Comparison of ENCODE assay signal across 11 cellular contexts in genomic region chr17:50154604-50155003, GRCh38. TPM values are rescaled to one million over a fixed set of nuclear protein-coding genes. Genes with fewer than 3 reads are reported as not detected.
DNase-seq lines count a peak whose midpoint lies in the region; ATAC-seq and TF ChIP-seq lines count a peak whose summit lies in the region.
"Had no signal": no experiment of that assay in that cellular context is flagged by ENCODE, and none has a peak within 500 bp of the region (broad histone marks: within the 10 kb centered on the region; RNA-seq: fewer than 3 reads in every experiment).

No MANE protein-coding gene starts in this region.

- no peak overlapping the region for H3K23ac ChIP-seq in IMR-90 (ENCODE audit: low read depth, low read length)

- no peak overlapping the region for H3K4me3 ChIP-seq in IMR-90 (ENCODE audit: insufficient read depth, low read depth, low read length)
- no peak overlapping the region for H3K4me3 ChIP-seq in gastroesophageal sphincter
- H3K4me3 ChIP-seq in tibial artery, result no peak overlapping the region

- H4K20me1 ChIP-seq in IMR-90 (ENCODE audit: insufficient read depth, low read length), result no peaks in the 10 kb centered on the region

- H3K27me3 ChIP-seq in IMR-90 (ENCODE audit: control insufficient read depth, insufficient read depth, low read length) (no peaks in the 10 kb centered on the region), gastroesophageal sphincter (no peaks in the 10 kb centered on the region), tibial artery (no peaks in the 10 kb centered on the region)

- no TSS peak for BruUV-seq in IMR-90 (replicated peaks; lab: Mats Ljungman, UMichigan)

- POLR2A ChIA-PET in IMR-90 (lab: Charles Lee; ENCODE audit: unreplicated experiment), result no interaction called here

- CTCF ChIA-PET in IMR-90 (lab: Yijun Ruan, JAX), result no interaction called here

- no peak overlapping the region for H3K27ac Mint-ChIP-seq in activated T-cell treated with anti-CD3 and anti-CD28 coated beads, Interleukin-2, amount 50 U/mL, for 72 hours

- H3K4me1 Mint-ChIP-seq in activated T-cell treated with anti-CD3 and anti-CD28 coated beads, Interleukin-2, amount 50 U/mL, for 72 hours (ENCODE audit: low read depth), result peaks cover 38% of the 10 kb centered on the region

- H3K9me3 ChIP-seq in IMR-90 (ENCODE audit: control insufficient read depth, insufficient read depth, low read length), result no peaks in the 10 kb centered on the region
- no peaks in the 10 kb centered on the region for H3K9me3 ChIP-seq in gastroesophageal sphincter
- H3K9me3 ChIP-seq in tibial artery, result no peaks in the 10 kb centered on the region

- no peak for TF ChIP-seq RAD21 in IMR-90 (IDR thresholded peaks at IDR 0.05; ENCODE audit: low read length)

- no peak overlapping the region for H4K5ac ChIP-seq in IMR-90 (ENCODE audit: low read depth, low read length)

- H3K36me3 ChIP-seq in IMR-90 (ENCODE audit: control insufficient read depth, insufficient read depth, low read length) (no peaks in the 10 kb centered on the region), gastroesophageal sphincter (no peaks in the 10 kb centered on the region), tibial artery (no peaks in the 10 kb centered on the region)

- no peaks in the 10 kb centered on the region for H3K27me3 Mint-ChIP-seq in activated T-cell treated with anti-CD3 and anti-CD28 coated beads, Interleukin-2, amount 50 U/mL, for 72 hours (ENCODE audit: low read depth)

- in situ Hi-C loops in IMR-90 (cut with MboI; ENCODE audit: low sequenced_read_pairs), result no loop called here

- TF ChIP-seq POLR2A in IMR-90 (IDR thresholded peaks at IDR 0.05; ENCODE audit: low read depth, low read length) (no peak), gastroesophageal sphincter (IDR thresholded peaks at IDR 0.05) (no peak)

- intact Hi-C loops in IMR-90 (cut with micrococcal nuclease), result no loop called here
- intact Hi-C loops in tibial artery (cut with DNase I; ENCODE audit: low total_unique reads), result no loop called here

- H3K79me1 ChIP-seq in IMR-90 (ENCODE audit: low read depth in 1 of 2, low read length in 2 of 2), result peaks cover 0 to 23% of the 10 kb centered on the region in 2 experiments; a peak in 2 of 4 replicates

- H2AK9ac ChIP-seq in IMR-90 (replicated peaks; ENCODE audit: low read depth, low read length, poor library complexity), result no peak overlapping the region

- peak overlapping the region; percentile 3; the same call in 1 of the 2 replicates for H3K4ac ChIP-seq in IMR-90 (ENCODE audit: low read depth, low read length)

- H3K36me3 Mint-ChIP-seq in activated T-cell treated with anti-CD3 and anti-CD28 coated beads, Interleukin-2, amount 50 U/mL, for 72 hours (ENCODE audit: insufficient read depth in 2 of 2), result no peaks in the 10 kb centered on the region

- H4K91ac ChIP-seq in IMR-90 (ENCODE audit: insufficient read depth, low read depth, low read length), result no peak overlapping the region; the same call in 1 of the 2 replicates

- H3K14ac ChIP-seq in IMR-90 (replicated peaks; ENCODE audit: low read depth, low read length), result 0 out of 2 replicates have a peak overlapping the region, but pooled peaks have one; percentile 16

- H2AFZ ChIP-seq in IMR-90 (replicated peaks; ENCODE audit: low read length, poor library complexity), result no peak overlapping the region

- no peak for TF ChIP-seq CTCF in IMR-90 (conservative IDR thresholded peaks at IDR 0.05; ENCODE audit: low read depth, low read length)
- TF ChIP-seq CTCF in gastroesophageal sphincter (IDR thresholded peaks at IDR 0.05), result no peak
- no peak for TF ChIP-seq CTCF in tibial artery (IDR thresholded peaks at IDR 0.05)

- H2BK5ac ChIP-seq in IMR-90 (ENCODE audit: low read depth, low read length, poor library complexity, severe bottlenecking), result no peak overlapping the region

- no peak overlapping the region for H2BK20ac ChIP-seq in IMR-90 (ENCODE audit: low read depth, low read length)

- peak overlapping the region; percentile 21; the same call in 1 of the 2 replicates for H3K4me2 ChIP-seq in IMR-90 (ENCODE audit: low read depth, low read length)

- H3K9me3 Mint-ChIP-seq in activated T-cell treated with anti-CD3 and anti-CD28 coated beads, Interleukin-2, amount 50 U/mL, for 72 hours, result no peaks in the 10 kb centered on the region

- H2BK15ac ChIP-seq in IMR-90 (ENCODE audit: low read depth, low read length), result 0 out of 3 replicates have a peak overlapping the region, but pooled peaks have one; percentile 10

- H2AK5ac ChIP-seq in IMR-90 (ENCODE audit: low read depth, low read length), result peak overlapping the region; percentile 58

- H3K4me3 Mint-ChIP-seq in activated T-cell treated with anti-CD3 and anti-CD28 coated beads, Interleukin-2, amount 50 U/mL, for 72 hours, result peak overlapping the region; percentile 14 to 34

- peaks cover 9% of the 10 kb centered on the region for H3K4me1 ChIP-seq in IMR-90 (ENCODE audit: control insufficient read depth, insufficient read depth, low read length)
- peaks cover 0 to 55% (median 27%) of the 10 kb centered on the region in 3 donors for H3K4me1 ChIP-seq in gastroesophageal sphincter
- peaks cover 0 to 52% (median 43%) of the 10 kb centered on the region in 4 donors for H3K4me1 ChIP-seq in tibial artery

- dilution Hi-C loops in IMR-90 (cut with HindIII; ENCODE audit: low sequenced_read_pairs, unreplicated experiment), result no loop called here

- H3K9me1 ChIP-seq in IMR-90 (ENCODE audit: insufficient read depth, low read length), result peaks cover 4% of the 10 kb centered on the region; the same call in 1 of the 2 replicates

- H3K27ac ChIP-seq in IMR-90 (ENCODE audit: insufficient read depth, low read length), result peak overlapping the region; percentile 70; the same call in 1 of the 2 replicates
- peak overlapping the region in 3 of 4 donors; percentile 91 to 97 (median 95) for H3K27ac ChIP-seq in gastroesophageal sphincter
- peak overlapping the region; percentile 91 to 93 for H3K27ac ChIP-seq in tibial artery

- DNase-seq in activated T-cell treated with anti-CD3 and anti-CD28 coated beads, Interleukin-2, amount 50 U/mL, for 72 hours, result no peak
- DNase-seq in activated T-cell treated with anti-CD3 and anti-CD28 coated beads, Interleukin-2, amount 50 U/mL, for 1 hour, result no peak
- DNase-seq in IMR-90 (no peak), tibial artery (no peak), DMS114 treated with DMSO at 0.1 percent for 48 hours (lab: John Stamatoyannopoulos, UW; ENCODE audit: unreplicated experiment) (no peak), NCI-H510A (lab: John Stamatoyannopoulos, UW) (no peak)
- DNase-seq: ACHN, NCI-H2029 had no signal

- no peak for TF ChIP-seq EP300 in gastroesophageal sphincter (IDR thresholded peaks at IDR 0.05)

- no peak overlapping the region for H3K56ac ChIP-seq in IMR-90 (ENCODE audit: extremely low read depth, insufficient read depth, low read length)

- no peak overlapping the region for H2BK120ac ChIP-seq in IMR-90 (ENCODE audit: low read depth, low read length)

- H3K9ac ChIP-seq in IMR-90 (ENCODE audit: low read depth, low read length), result 0 out of 2 replicates have a peak overlapping the region, but pooled peaks have one; percentile 41

- H4K8ac ChIP-seq in IMR-90 (ENCODE audit: low read depth in 2 of 2, low read length in 2 of 2), result peak overlapping the region in 1 of 2 experiments; percentile 25; a peak in 1 of 4 replicates

- H3K18ac ChIP-seq in IMR-90 (ENCODE audit: low read depth, low read length), result no peak overlapping the region

- ATAC-seq in activated T-cell treated with anti-CD3 and anti-CD28 coated beads, Interleukin-2, amount 50 U/mL, for 72 hours (replicated peaks in 1 of 2), result no peak
- ATAC-seq in IMR-90 (ENCODE audit: low read depth) (no peak), gastroesophageal sphincter (no peak), GM19455 (IDR thresholded peaks at IDR 0.05; ENCODE audit: unreplicated experiment) (no peak)

- WGBS in IMR-90 (ENCODE audit: extremely low coverage in 2 of 2, insufficient read length in 1 of 2), 2 experiments, result no CpG with 5 or more reads among the region's 1 CpG
- WGBS in gastroesophageal sphincter (ENCODE audit: low coverage in 1 of 2), 2 donors, result 11 to 33% methylated on average over 1 of the region's 1 CpG

TF ChIP-seq in IMR-90, 13 proteins besides CTCF, POLR2A, EP300 and RAD21 (continues in another document):
- TF ChIP-seq MAFK (IDR thresholded peaks at IDR 0.05; ENCODE audit: low read depth, low read length), result no peak

RNA-seq across cellular contexts. Expression of gene PPP1R9B, which starts 4.1 kb away (rescaled TPM):
- 100 to 1,000 TPM; 111 to 128 TPM for total RNA-seq in activated T-cell treated with anti-CD3 and anti-CD28 coated beads, Interleukin-2, amount 50 U/mL, for 72 hours
- total RNA-seq in IMR-90 (2012; rRNA removed) (28.0 and 38.6 TPM in 2 replicates), gastroesophageal sphincter (10 to 100 TPM; 23.3 to 38.1 (median 30.8) TPM)
- polyA plus RNA-seq in IMR-90 (2012; rRNA removed), result 23.0 and 25.8 TPM in 2 replicates
- 16.2 and 19.3 TPM in 2 replicates for polyA plus RNA-seq in IMR-90 (2012; cell fraction: cytosol; rRNA removed)
- polyA plus RNA-seq in IMR-90 (2012; cell fraction: nucleus; rRNA removed; ENCODE audit: low replicate concordance), result 42.2 and 55.1 TPM in 2 replicates

RNA-seq across cellular contexts. Expression of gene SGCA, which starts 11.2 kb away (rescaled TPM):
- total RNA-seq in activated T-cell treated with anti-CD3 and anti-CD28 coated beads, Interleukin-2, amount 50 U/mL, for 72 hours, result 1 to 10 TPM; 1.7 to 2.3 TPM
- not detected in 2 replicates for total RNA-seq in IMR-90 (2012; rRNA removed)
- 0.19 and 0.55 TPM in 2 replicates for polyA plus RNA-seq in IMR-90 (2012; rRNA removed)
- polyA plus RNA-seq in IMR-90 (2012; cell fraction: cytosol; rRNA removed), result 0.36 and 0.43 TPM in 2 replicates
- 0.34 TPM in 1 of 2 replicates, not detected in the other for polyA plus RNA-seq in IMR-90 (2012; cell fraction: nucleus; rRNA removed; ENCODE audit: low replicate concordance)
- 100 to 1,000 TPM in 2 of 4 donors, 10 to 100 TPM in 2; 58.1 to 145 (median 93.4) TPM for total RNA-seq in gastroesophageal sphincter
- total RNA-seq: SK-MEL-5 had no signal

RNA-seq across cellular contexts. Expression of gene SAMD14, which starts 24.6 kb away (rescaled TPM):
- total RNA-seq in activated T-cell treated with anti-CD3 and anti-CD28 coated beads, Interleukin-2, amount 50 U/mL, for 72 hours, result 1 to 10 TPM; 3.3 to 6.9 TPM
- 1.4 TPM in 2 replicates for total RNA-seq in IMR-90 (2012; rRNA removed)
- 6.2 and 6.7 TPM in 2 replicates for polyA plus RNA-seq in IMR-90 (2012; rRNA removed)
- 2.7 and 5.4 TPM in 2 replicates for polyA plus RNA-seq in IMR-90 (2012; cell fraction: cytosol; rRNA removed)
- 20.9 and 34.4 TPM in 2 replicates for polyA plus RNA-seq in IMR-90 (2012; cell fraction: nucleus; rRNA removed; ENCODE audit: low replicate concordance)
- total RNA-seq in gastroesophageal sphincter, result 1 to 10 TPM; 1.3 to 2.8 (median 2.3) TPM

RNA-seq across cellular contexts. Expression of gene COL1A1, which starts 46.8 kb away (rescaled TPM):
- 10 to 100 TPM in 1 of 2 donors, 1 to 10 TPM in 1; 9.8 to 10.3 TPM for total RNA-seq in activated T-cell treated with anti-CD3 and anti-CD28 coated beads, Interleukin-2, amount 50 U/mL, for 72 hours
- total RNA-seq in IMR-90 (2012; rRNA removed) (1,825 and 2,180 TPM in 2 replicates), gastroesophageal sphincter (10 to 100 TPM; 14.6 to 92.9 (median 69.7) TPM)
- 4,117 and 4,350 TPM in 2 replicates for polyA plus RNA-seq in IMR-90 (2012; rRNA removed)
- polyA plus RNA-seq in IMR-90 (2012; cell fraction: cytosol; rRNA removed), result 6,648 and 7,973 TPM in 2 replicates
- polyA plus RNA-seq in IMR-90 (2012; cell fraction: nucleus; rRNA removed; ENCODE audit: low replicate concordance), result 7,018 and 18,611 TPM in 2 replicates

RNA-seq across cellular contexts. Expression of gene PDK2, which starts 59.5 kb away (rescaled TPM):
- total RNA-seq in activated T-cell treated with anti-CD3 and anti-CD28 coated beads, Interleukin-2, amount 50 U/mL, for 72 hours, result 10 to 100 TPM; 26.6 to 34.6 TPM
- total RNA-seq in IMR-90 (2012; rRNA removed) (26.7 and 38.0 TPM in 2 replicates), gastroesophageal sphincter (10 to 100 TPM; 31.6 to 70.6 (median 58.1) TPM)
- polyA plus RNA-seq in IMR-90 (2012; rRNA removed), result 104 and 113 TPM in 2 replicates
- 45.0 and 131 TPM in 2 replicates for polyA plus RNA-seq in IMR-90 (2012; cell fraction: cytosol; rRNA removed)
- polyA plus RNA-seq in IMR-90 (2012; cell fraction: nucleus; rRNA removed; ENCODE audit: low replicate concordance), result 71.2 and 130 TPM in 2 replicates

Comparison
In these comparisons a context has a peak if more than half of its experiments do, and no peak if none do; other contexts are left out.
1. RNA of gene SGCA, which starts 11.2 kb away (total RNA-seq): 58.1 to 145 TPM in gastroesophageal sphincter; 1.7 to 2.3 TPM in activated T-cell treated with anti-CD3 and anti-CD28 coated beads, Interleukin-2, amount 50 U/mL, for 72 hours and not detected in IMR-90; every median in the first group is over 10 times any median in the second.
2. Peak in every context shown above with its lines, with median percentiles within 50 percentile points of each other: H3K27ac ChIP-seq.